Comparison of ENCODE assay signal across 9 cellular contexts in the genomic region with DNA sequence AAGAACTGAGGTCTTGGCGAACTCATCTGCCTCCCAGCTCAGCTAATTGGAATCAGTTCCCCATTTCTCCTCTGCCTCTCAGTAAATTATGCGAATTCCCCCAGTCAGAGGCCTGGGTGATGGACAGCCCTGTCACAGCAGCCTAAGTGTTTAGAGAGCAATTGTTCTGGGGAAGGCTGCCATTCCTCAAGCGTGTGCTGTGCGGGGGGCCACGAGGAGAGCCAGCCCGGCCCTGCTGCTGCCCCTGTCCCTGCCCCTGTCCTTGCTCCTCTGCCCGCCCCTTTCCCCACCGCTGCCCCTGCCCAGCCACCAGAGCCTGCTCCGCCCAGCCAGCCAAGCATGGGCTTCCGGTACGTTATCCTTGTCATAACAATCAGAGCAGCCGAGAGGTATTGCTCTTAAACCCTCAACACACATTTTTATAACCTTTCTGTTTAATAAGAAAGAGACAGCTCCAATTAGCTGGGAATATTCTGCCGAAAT. TPM values are rescaled to one million over a fixed set of nuclear protein-coding genes. Genes with fewer than 3 reads are reported as not detected.
DNase-seq lines count a peak whose midpoint lies in the region; ATAC-seq and TF ChIP-seq lines count a peak whose summit lies in the region.
"Had no signal": no experiment of that assay in that cellular context is flagged by ENCODE, and none has a peak within 500 bp of the region (broad histone marks: within the 10 kb centered on the region; RNA-seq: fewer than 3 reads in every experiment).

No MANE protein-coding gene starts in this region.

- TF ChIP-seq CTCF in brain microvascular endothelial cell (IDR thresholded peaks at IDR 0.05; ENCODE audit: low read depth, low read length, missing control alignments) (no peak), uterus (IDR thresholded peaks at IDR 0.05) (no peak)

- in situ Hi-C loops in brain microvascular endothelial cell (cut with HindIII; ENCODE audit: low pct_ligation_motif_present, low sequenced_read_pairs) = no loop called here

- no peak overlapping the region for H3K27ac Mint-ChIP-seq in activated T-cell treated with anti-CD3 and anti-CD28 coated beads, Interleukin-2, amount 50 U/mL, for 24 hours

- DNase-seq in activated T-cell treated with anti-CD3 and anti-CD28 coated beads for 1 hour (ENCODE audit: low read depth) (peak; percentile 6), brain microvascular endothelial cell (peak; percentile 25), medulla oblongata (ENCODE audit: extremely low spot score) (peak; percentile 8), uterus (peak; percentile 25 to 31), pons (ENCODE audit: low spot score) (no peak)
- no peak for DNase-seq in activated T-cell treated with anti-CD3 and anti-CD28 coated beads, Interleukin-2, amount 50 U/mL, for 24 hours
- DNase-seq: NCI-H446 treated with DMSO at 0.1 percent for 48 hours had no signal

- no peak overlapping the region for H3K4me3 Mint-ChIP-seq in activated T-cell treated with anti-CD3 and anti-CD28 coated beads, Interleukin-2, amount 50 U/mL, for 24 hours

- H3K27me3 ChIP-seq in brain microvascular endothelial cell (replicated peaks) (peaks cover 2% of the 10 kb centered on the region), uterus (no peaks in the 10 kb centered on the region)

- no peak for ATAC-seq in GM19467 (IDR thresholded peaks at IDR 0.05; ENCODE audit: unreplicated experiment)
- ATAC-seq in GM21381 (IDR thresholded peaks at IDR 0.05; ENCODE audit: unreplicated experiment) = no peak

- peaks cover 0 to 8% of the 10 kb centered on the region in 2 donors for H3K4me1 ChIP-seq in uterus

- H3K36me3 Mint-ChIP-seq in activated T-cell treated with anti-CD3 and anti-CD28 coated beads, Interleukin-2, amount 50 U/mL, for 24 hours (ENCODE audit: low read depth) = no peaks in the 10 kb centered on the region

- no peaks in the 10 kb centered on the region for H3K36me3 ChIP-seq in brain microvascular endothelial cell (replicated peaks)
- H3K36me3 ChIP-seq in uterus = no peaks in the 10 kb centered on the region

- no peak for TF ChIP-seq POLR2A in uterus (IDR thresholded peaks at IDR 0.05)

- H3K27me3 Mint-ChIP-seq in activated T-cell treated with anti-CD3 and anti-CD28 coated beads, Interleukin-2, amount 50 U/mL, for 24 hours = peaks cover 3% of the 10 kb centered on the region

- H3K4me3 ChIP-seq in brain microvascular endothelial cell (ENCODE audit: low read depth, low read length) = no peak overlapping the region
- H3K4me3 ChIP-seq in uterus = peak overlapping the region in 1 of 2 donors; percentile 17

- H3K9me3 Mint-ChIP-seq in activated T-cell treated with anti-CD3 and anti-CD28 coated beads, Interleukin-2, amount 50 U/mL, for 24 hours = no peaks in the 10 kb centered on the region

- no peaks in the 10 kb centered on the region for H3K9me3 ChIP-seq in uterus

- peaks cover 3% of the 10 kb centered on the region for H3K4me1 Mint-ChIP-seq in activated T-cell treated with anti-CD3 and anti-CD28 coated beads, Interleukin-2, amount 50 U/mL, for 24 hours (ENCODE audit: low read depth)

- intact Hi-C loops in uterus (cut with DNase I; ENCODE audit: low total_unique reads) = no loop called here

- H3K27ac ChIP-seq in brain microvascular endothelial cell (no peak overlapping the region), uterus (peak overlapping the region; percentile 39 to 52)

RNA-seq across cellular contexts. Expression of a gene that starts 12.2 kb away (rescaled TPM):
- 1 to 10 TPM in 2 of 4 donors, under 1 TPM in 1, not detected in 1; under 0.01 to 6.1 (median 5.3) TPM for total RNA-seq in uterus

RNA-seq across cellular contexts. Expression of a gene that starts 51.9 kb away (rescaled TPM):
- 10 to 100 TPM in 3 of 4 donors, 1 to 10 TPM in 1; 7.1 to 21.0 (median 20.7) TPM for total RNA-seq in uterus

RNA-seq across cellular contexts. Expression of a gene that starts 53.7 kb away (rescaled TPM):
- 10 to 100 TPM in 2 of 4 donors, 1 to 10 TPM in 1, under 1 TPM in 1; 0.77 to 26.5 (median 11.4) TPM for total RNA-seq in uterus

Comparison
In these comparisons a context has a peak if more than half of its experiments do, and no peak if none do; other contexts are left out.
1. DNase-seq: peak in activated T-cell treated with anti-CD3 and anti-CD28 coated beads for 1 hour (single experiment), brain microvascular endothelial cell (single experiment), medulla oblongata (single experiment) and uterus (2 of 2); none in activated T-cell treated with anti-CD3 and anti-CD28 coated beads, Interleukin-2, amount 50 U/mL, for 24 hours (single experiment) and pons (single experiment).